ENCODE assay signal across 9 cellular contexts in the genomic region with DNA sequence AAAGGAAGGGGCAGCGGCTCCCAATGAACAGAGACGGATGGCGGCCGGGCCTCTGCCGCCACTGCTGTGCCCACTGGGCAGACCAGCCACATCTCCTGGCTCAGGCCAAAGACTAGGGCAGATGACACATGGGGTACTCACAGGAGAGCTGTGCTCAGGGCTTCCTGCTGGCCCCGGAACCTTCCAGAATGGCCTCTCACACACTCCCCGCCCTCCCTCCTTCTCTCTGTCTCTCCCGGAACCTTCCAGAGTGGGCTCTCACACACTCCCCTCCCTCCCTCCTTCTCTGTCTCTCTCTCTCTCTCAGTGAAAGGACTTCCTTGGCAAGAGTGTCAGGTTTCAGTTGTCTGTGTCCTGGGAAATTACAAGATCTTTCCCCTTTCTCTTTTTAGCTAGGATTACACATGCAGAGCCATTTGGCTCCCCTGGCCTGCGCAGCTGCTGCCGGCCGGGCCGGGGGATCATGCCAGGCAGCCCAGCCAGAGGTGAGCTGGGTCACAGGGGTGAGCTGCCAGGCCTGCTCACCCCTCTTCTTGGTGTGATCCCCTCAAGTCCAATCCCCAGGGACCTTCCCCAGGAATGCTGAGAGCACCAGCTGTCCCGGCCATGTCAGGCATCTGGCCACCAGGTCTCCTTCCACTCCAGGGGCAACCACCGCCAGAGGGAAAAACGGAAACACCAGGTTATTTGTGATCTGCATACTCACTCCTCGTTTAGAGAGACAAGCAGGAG. TPM values are rescaled to one million over a fixed set of nuclear protein-coding genes. Genes with fewer than 3 reads are reported as not detected.
DNase-seq lines count a peak whose midpoint lies in the region; ATAC-seq and TF ChIP-seq lines count a peak whose summit lies in the region.
"Had no signal": no experiment of that assay in that cellular context is flagged by ENCODE, and none has a peak within 500 bp of the region (broad histone marks: within the 10 kb centered on the region; RNA-seq: fewer than 3 reads in every experiment).

No MANE protein-coding gene starts in this region.

- H3K4me3 ChIP-seq in HEK293 (ENCODE audit: low read depth, low read length): no peak overlapping the region
- H3K4me3 ChIP-seq in skeletal muscle satellite cell (ENCODE audit: low read length): no peak overlapping the region

- peak overlapping the region; percentile 55 for H3K4me2 ChIP-seq in skeletal muscle satellite cell (ENCODE audit: low read length)

- peak overlapping the region; percentile 27 for H3K9ac ChIP-seq in skeletal muscle satellite cell (ENCODE audit: low read depth, low read length)

- no peak for TF ChIP-seq CTCF in HEK293 (tag by site-specific recombination; IDR thresholded peaks at IDR 0.05)

- H3K27me3 ChIP-seq in skeletal muscle satellite cell (ENCODE audit: control insufficient read depth, insufficient read depth, low read length): peaks cover 4% of the 10 kb centered on the region

- H3K4me1 ChIP-seq in HEK293 (ENCODE audit: control insufficient read depth, insufficient read depth, low read length): peaks cover 11% of the 10 kb centered on the region
- H3K4me1 ChIP-seq in skeletal muscle satellite cell (ENCODE audit: control insufficient read depth, insufficient read depth, low read length): peaks cover 12% of the 10 kb centered on the region

- H3K9me3 ChIP-seq in HEK293 (ENCODE audit: control insufficient read depth, insufficient read depth, low read depth, low read length) (no peaks in the 10 kb centered on the region), skeletal muscle satellite cell (replicated peaks; ENCODE audit: low read length) (no peaks in the 10 kb centered on the region)

- peak; percentile 34 for DNase-seq in iPS-NIHi11 (ENCODE audit: low spot score)
- DNase-seq in GM19238 (ENCODE audit: insufficient read length, low spot score): no peak
- no peak for DNase-seq in NK-92 treated with Interleukin-12 subunit alpha and Interleukin-12 subunit beta, amount 100 ng/mL, for 24 hours (lab: John Stamatoyannopoulos, UW)
- DNase-seq in OCI-M2 (lab: John Stamatoyannopoulos, UW; ENCODE audit: unreplicated experiment): no peak
- DNase-seq in effector CD4-positive, alpha-beta T cell: no peak
- DNase-seq: activated naive CD4-positive, alpha-beta T cell treated with anti-CD3 and anti-CD28 coated beads, Interleukin-2, amount 10 ng/mL, durations not matched to agents 7 days and 5 days had no signal

- POLR2A ChIA-PET in HEK293 (lab: Yijun Ruan, JAX): no interaction called here

- peak; percentile 22 for ATAC-seq in SK-N-SH treated with all-trans-retinoic acid at 6 μM for 48 hours

- CTCF ChIA-PET in HEK293 (lab: Yijun Ruan, JAX): interaction anchor here (0.6 kb wide), 1 partner anchor 324 kb away, joined by 3 read pairs; no protein-coding TSS in a partner anchor

- H3K27ac ChIP-seq in HEK293 (ENCODE audit: extremely low read depth, low read depth, low read length): no peak overlapping the region

- no peaks in the 10 kb centered on the region for H3K36me3 ChIP-seq in HEK293 (ENCODE audit: control insufficient read depth in 2 of 2, insufficient read depth in 1 of 2, low read length in 2 of 2)
- no peaks in the 10 kb centered on the region for H3K36me3 ChIP-seq in skeletal muscle satellite cell (ENCODE audit: insufficient read depth, low read length)

TF ChIP-seq in HEK293, 187 proteins besides CTCF, POLR2A, EP300 and RAD21 (continues in another document):
- TF ChIP-seq ZIC2 (tag by site-specific recombination; IDR thresholded peaks at IDR 0.05): peak; percentile 46
- 0 out of 2 replicates have a peak, but pooled peaks have one; percentile 20 for TF ChIP-seq GLIS1 (tag by site-specific recombination; IDR thresholded peaks at IDR 0.05)
- TF ChIP-seq, protein P1, sequence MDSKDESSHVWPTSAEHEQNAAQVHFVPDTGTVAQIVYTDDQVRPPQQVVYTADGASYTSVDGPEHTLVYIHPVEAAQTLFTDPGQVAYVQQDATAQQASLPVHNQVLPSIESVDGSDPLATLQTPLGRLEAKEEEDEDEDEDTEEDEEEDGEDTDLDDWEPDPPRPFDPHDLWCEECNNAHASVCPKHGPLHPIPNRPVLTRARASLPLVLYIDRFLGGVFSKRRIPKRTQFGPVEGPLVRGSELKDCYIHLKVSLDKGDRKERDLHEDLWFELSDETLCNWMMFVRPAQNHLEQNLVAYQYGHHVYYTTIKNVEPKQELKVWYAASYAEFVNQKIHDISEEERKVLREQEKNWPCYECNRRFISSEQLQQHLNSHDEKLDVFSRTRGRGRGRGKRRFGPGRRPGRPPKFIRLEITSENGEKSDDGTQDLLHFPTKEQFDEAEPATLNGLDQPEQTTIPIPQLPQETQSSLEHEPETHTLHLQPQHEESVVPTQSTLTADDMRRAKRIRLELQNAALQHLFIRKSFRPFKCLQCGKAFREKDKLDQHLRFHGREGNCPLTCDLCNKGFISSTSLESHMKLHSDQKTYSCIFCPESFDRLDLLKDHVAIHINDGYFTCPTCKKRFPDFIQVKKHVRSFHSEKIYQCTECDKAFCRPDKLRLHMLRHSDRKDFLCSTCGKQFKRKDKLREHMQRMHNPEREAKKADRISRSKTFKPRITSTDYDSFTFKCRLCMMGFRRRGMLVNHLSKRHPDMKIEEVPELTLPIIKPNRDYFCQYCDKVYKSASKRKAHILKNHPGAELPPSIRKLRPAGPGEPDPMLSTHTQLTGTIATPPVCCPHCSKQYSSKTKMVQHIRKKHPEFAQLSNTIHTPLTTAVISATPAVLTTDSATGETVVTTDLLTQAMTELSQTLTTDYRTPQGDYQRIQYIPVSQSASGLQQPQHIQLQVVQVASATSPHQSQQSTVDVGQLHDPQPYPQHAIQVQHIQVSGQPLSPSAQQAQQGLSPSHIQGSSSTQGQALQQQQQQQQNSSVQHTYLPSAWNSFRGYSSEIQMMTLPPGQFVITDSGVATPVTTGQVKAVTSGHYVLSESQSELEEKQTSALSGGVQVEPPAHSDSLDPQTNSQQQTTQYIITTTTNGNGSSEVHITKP (tag by site-specific recombination; IDR thresholded peaks at IDR 0.05): peak; percentile 72; the same call in 1 of the 2 replicates
- TF ChIP-seq, protein P2, sequence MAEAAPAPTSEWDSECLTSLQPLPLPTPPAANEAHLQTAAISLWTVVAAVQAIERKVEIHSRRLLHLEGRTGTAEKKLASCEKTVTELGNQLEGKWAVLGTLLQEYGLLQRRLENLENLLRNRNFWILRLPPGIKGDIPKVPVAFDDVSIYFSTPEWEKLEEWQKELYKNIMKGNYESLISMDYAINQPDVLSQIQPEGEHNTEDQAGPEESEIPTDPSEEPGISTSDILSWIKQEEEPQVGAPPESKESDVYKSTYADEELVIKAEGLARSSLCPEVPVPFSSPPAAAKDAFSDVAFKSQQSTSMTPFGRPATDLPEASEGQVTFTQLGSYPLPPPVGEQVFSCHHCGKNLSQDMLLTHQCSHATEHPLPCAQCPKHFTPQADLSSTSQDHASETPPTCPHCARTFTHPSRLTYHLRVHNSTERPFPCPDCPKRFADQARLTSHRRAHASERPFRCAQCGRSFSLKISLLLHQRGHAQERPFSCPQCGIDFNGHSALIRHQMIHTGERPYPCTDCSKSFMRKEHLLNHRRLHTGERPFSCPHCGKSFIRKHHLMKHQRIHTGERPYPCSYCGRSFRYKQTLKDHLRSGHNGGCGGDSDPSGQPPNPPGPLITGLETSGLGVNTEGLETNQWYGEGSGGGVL (tag by site-specific recombination; IDR thresholded peaks at IDR 0.05): peak; percentile 58

TF ChIP-seq in SK-N-SH treated with all-trans-retinoic acid at 6 μM for 48 hours, 23 proteins besides CTCF, POLR2A, EP300 and RAD21:
- TF ChIP-seq PPARA (CRISPR knock-in tag; IDR thresholded peaks at IDR 0.05; ENCODE audit: borderline replicate concordance) (no peak), GLIS3 (CRISPR knock-in tag; IDR thresholded peaks at IDR 0.05) (no peak), ZNF565 (CRISPR knock-in tag; conservative IDR thresholded peaks at IDR 0.05; ENCODE audit: low read depth) (no peak), CSDC2 (CRISPR knock-in tag; IDR thresholded peaks at IDR 0.05) (no peak), TCF4 (CRISPR knock-in tag; IDR thresholded peaks at IDR 0.05; ENCODE audit: borderline replicate concordance) (no peak), ZNF8 (CRISPR knock-in tag; IDR thresholded peaks at IDR 0.05) (no peak), ARNTL (CRISPR knock-in tag; IDR thresholded peaks at IDR 0.05; ENCODE audit: borderline replicate concordance, low read depth) (no peak), ZFP30 (CRISPR knock-in tag; IDR thresholded peaks at IDR 0.05) (no peak)

RNA-seq across cellular contexts. Expression of a gene that starts 45.3 kb away (rescaled TPM):
- total RNA-seq in skeletal muscle satellite cell (2012; rRNA removed): 0.76 and 6.3 TPM in 2 replicates
